In genomic region chr17:40614431-40615294, GRCh38 we compare ENCODE assay signal across 12 cellular contexts. TPM values are rescaled to one million over a fixed set of nuclear protein-coding genes. Genes with fewer than 3 reads are reported as not detected.
DNase-seq lines count a peak whose midpoint lies in the region; ATAC-seq and TF ChIP-seq lines count a peak whose summit lies in the region.
"Had no signal": no experiment of that assay in that cellular context is flagged by ENCODE, and none has a peak within 500 bp of the region (broad histone marks: within the 10 kb centered on the region; RNA-seq: fewer than 3 reads in every experiment).

No MANE protein-coding gene starts in this region.

- TF ChIP-seq POLR2A in thyroid gland (IDR thresholded peaks at IDR 0.05): no peak

- intact Hi-C loops in thyroid gland (cut with DNase I): loop anchor here (5.0 kb wide), 1 partner anchor 178 kb away; no protein-coding TSS in a partner anchor
- intact Hi-C loops in A673 (cut with micrococcal nuclease; ENCODE audit: unreplicated experiment): no loop called here

- 81 to 85% methylated on average over 18 of the region's 18 CpGs for WGBS in lung, 2 donors
- 81 to 84% methylated on average over 14 to 18 of the region's 18 CpGs for WGBS in thyroid gland, 2 donors

- CTCF ChIA-PET in A673 (lab: Charles Lee): no interaction called here

- peaks cover 0 to 2% of the 10 kb centered on the region in 2 donors for H3K9me3 ChIP-seq in lung (ENCODE audit: control insufficient read depth in 2 of 2, insufficient read depth in 1 of 2, low read length in 1 of 2)
- H3K9me3 ChIP-seq in thyroid gland: no peaks in the 10 kb centered on the region
- H3K9me3 ChIP-seq in A673 (ENCODE audit: low read depth, low read length, poor library complexity, severe bottlenecking): no peaks in the 10 kb centered on the region

- no peak overlapping the region for H3K27ac ChIP-seq in lung (ENCODE audit: low read depth in 1 of 2, low read length in 1 of 2)
- no peak overlapping the region for H3K27ac ChIP-seq in thyroid gland
- no peak overlapping the region for H3K27ac ChIP-seq in A673 (ENCODE audit: low read depth, low read length, poor library complexity, severe bottlenecking)

- POLR2A ChIA-PET in A673 (lab: Charles Lee; ENCODE audit: low non-redundant PET): no interaction called here

- ATAC-seq in GM21390 (IDR thresholded peaks at IDR 0.05; ENCODE audit: unreplicated experiment) (peak; percentile 34), HG03457 (IDR thresholded peaks at IDR 0.05; ENCODE audit: unreplicated experiment) (peak; percentile 29), lung (ENCODE audit: insufficient read depth, low FRiP score) (no peak)

- H3K27me3 ChIP-seq in lung (ENCODE audit: control insufficient read depth, insufficient read depth) (no peaks in the 10 kb centered on the region), thyroid gland (no peaks in the 10 kb centered on the region), A673 (replicated peaks; ENCODE audit: insufficient read depth, low read depth, low read length, poor library complexity) (no peaks in the 10 kb centered on the region)

- in situ Hi-C loops in GM13977 (cut with MboI; ENCODE audit: low pct_unique_long_range_greater_than_20kb, low sequenced_read_pairs, unreplicated experiment): loop anchor here (10.0 kb wide), 1 partner anchor 50 kb away; the partner anchor contains the start of gene CCR7

- peak; percentile 45 for DNase-seq in GM13977 (ENCODE audit: low spot score)
- peak; percentile 19 for DNase-seq in lung (ENCODE audit: low spot score)
- DNase-seq in thyroid gland: no peak
- no peak for DNase-seq in islet precursor cell
- no peak for DNase-seq in stimulated activated CD4-positive, alpha-beta T cell treated with anti-CD3 and anti-CD28 coated beads, Interleukin-12 subunit alpha, Interleukin-12 subunit beta, amount 100 ng/mL, for 4 hours
- no peak for DNase-seq in A673 (ENCODE audit: low spot score)
- DNase-seq: left ventricle myocardium superior, NCI-H1417 treated with DMSO at 0.1 percent for 48 hours had no signal

- H3K36me3 ChIP-seq in lung (ENCODE audit: control insufficient read depth in 2 of 2, insufficient read depth in 2 of 2, low read length in 2 of 2) (no peaks in the 10 kb centered on the region), thyroid gland (no peaks in the 10 kb centered on the region), A673 (ENCODE audit: insufficient read depth, low read length, poor library complexity, severe bottlenecking) (no peaks in the 10 kb centered on the region)

- no TSS peak for BruUV-seq in A673 (replicated peaks; lab: Mats Ljungman, UMichigan)

- H3K4me3 ChIP-seq in lung: no peak overlapping the region
- H3K4me3 ChIP-seq in thyroid gland (replicated peaks in 1 of 3): no peak overlapping the region
- no peak overlapping the region for H3K4me3 ChIP-seq in A673 (ENCODE audit: low read depth, low read length, poor library complexity, severe bottlenecking)

- TF ChIP-seq CTCF in GM13977 (IDR thresholded peaks at IDR 0.05; ENCODE audit: extremely low read depth, insufficient read depth, missing control alignments) (no peak), lung (IDR thresholded peaks at IDR 0.05; ENCODE audit: control extremely low read depth, extremely low read depth) (no peak), thyroid gland (IDR thresholded peaks at IDR 0.05) (no peak), A673 (conservative IDR thresholded peaks at IDR 0.05; ENCODE audit: low read depth, low read length) (no peak)

- peaks cover 0 to 5% of the 10 kb centered on the region in 2 donors for H3K4me1 ChIP-seq in lung (ENCODE audit: control insufficient read depth in 2 of 2, insufficient read depth in 2 of 2, low read length in 2 of 2)
- H3K4me1 ChIP-seq in thyroid gland: peaks cover 0 to 4% of the 10 kb centered on the region in 2 donors
- H3K4me1 ChIP-seq in A673 (ENCODE audit: insufficient read depth, low read length, poor library complexity, severe bottlenecking): no peaks in the 10 kb centered on the region

RNA-seq across cellular contexts. Expression of gene SMARCE1, which starts 33.0 kb away (rescaled TPM):
- total RNA-seq in lung (100 to 1,000 TPM in 1 of 2 donors, 10 to 100 TPM in 1; 76.4 to 137 TPM), thyroid gland (100 to 1,000 TPM in 3 of 4 donors, 10 to 100 TPM in 1; 82.1 to 125 (median 108) TPM), A673 (2021) (91.4 and 108 TPM in 2 replicates)
- polyA plus RNA-seq in lung: 10 to 100 TPM; 55.2 to 58.1 TPM

RNA-seq across cellular contexts. Expression of gene CCR7, which starts 49.4 kb away (rescaled TPM):
- total RNA-seq in lung: 1 to 10 TPM; 1.8 to 4.0 TPM
- 1 to 10 TPM; 2.1 to 5.9 TPM for polyA plus RNA-seq in lung
- 1 to 10 TPM in 1 of 4 donors, under 1 TPM in 2, not detected in 1; 0.27 to 1.6 (median 0.93) TPM for total RNA-seq in thyroid gland
- total RNA-seq in A673 (2021): 0.30 and 0.55 TPM in 2 replicates
- total RNA-seq: epithelial cell of proximal tubule, SK-MEL-5 had no signal

RNA-seq across cellular contexts. Expression of gene KRT222, which starts 50.3 kb away (rescaled TPM):
- total RNA-seq in lung (under 1 TPM in 1 of 2 donors, not detected in 1; 0.18 TPM), thyroid gland (1 to 10 TPM in 3 of 4 donors, under 1 TPM in 1; 0.50 to 5.7 (median 2.3) TPM), A673 (2021) (not detected in 2 replicates)
- under 1 TPM; 0.10 to 0.26 TPM for polyA plus RNA-seq in lung
- total RNA-seq: epithelial cell of proximal tubule, left ventricle myocardium superior had no signal

Comparison
In these comparisons a context has a peak if more than half of its experiments do, and no peak if none do; other contexts are left out.
1. DNase-seq: peak in GM13977 (single experiment) and lung (single experiment); none in thyroid gland (0 of 2), islet precursor cell (single experiment), stimulated activated CD4-positive, alpha-beta T cell treated with anti-CD3 and anti-CD28 coated beads, Interleukin-12 subunit alpha, Interleukin-12 subunit beta, amount 100 ng/mL, for 4 hours (single experiment) and A673 (single experiment).